Comparison of ENCODE assay signal across 10 cellular contexts in genomic region chr1:219988387-219988786, GRCh38. TPM values are rescaled to one million over a fixed set of nuclear protein-coding genes. Genes with fewer than 3 reads are reported as not detected.
DNase-seq lines count a peak whose midpoint lies in the region; ATAC-seq and TF ChIP-seq lines count a peak whose summit lies in the region.
"Had no signal": no experiment of that assay in that cellular context is flagged by ENCODE, and none has a peak within 500 bp of the region (broad histone marks: within the 10 kb centered on the region; RNA-seq: fewer than 3 reads in every experiment).

No MANE protein-coding gene starts in this region.

- no peak for TF ChIP-seq POLR2A in transverse colon (IDR thresholded peaks at IDR 0.05)

- H3K27ac ChIP-seq in transverse colon (no peak overlapping the region), Karpas-422 (ENCODE audit: low read length) (no peak overlapping the region)

- H3K4me3 Mint-ChIP-seq in naive B cell: peak overlapping the region in 7 of 8 donors; percentile 25 to 83 (median 66)

- 82 to 89% methylated on average over 2 to 5 of the region's 5 CpGs for WGBS in transverse colon (ENCODE audit: low coverage in 1 of 2), 2 donors

- no peaks in the 10 kb centered on the region for H3K27me3 Mint-ChIP-seq in naive B cell

- H3K4me1 Mint-ChIP-seq in naive B cell: peaks cover 0 to 20% (median 13%) of the 10 kb centered on the region in 3 donors

- intact Hi-C loops in transverse colon (cut with DNase I; ENCODE audit: low total_unique reads): no loop called here

- H3K79me2 ChIP-seq in Karpas-422 (ENCODE audit: low read length): peaks cover 25% of the 10 kb centered on the region

- H2AFZ ChIP-seq in Karpas-422 (ENCODE audit: low read length): no peak overlapping the region

- peaks cover 0 to 20% of the 10 kb centered on the region in 2 donors for H3K36me3 Mint-ChIP-seq in naive B cell

- no peak overlapping the region for H3K4me2 ChIP-seq in Karpas-422 (ENCODE audit: low read depth, low read length, poor library complexity, severe bottlenecking)

- H3K36me3 ChIP-seq in transverse colon (peaks cover 0 to 28% (median 7%) of the 10 kb centered on the region in 4 donors), Karpas-422 (ENCODE audit: insufficient read depth, low read length) (peaks cover 38% of the 10 kb centered on the region; the same call in 1 of the 2 replicates)

- H3K4me3 ChIP-seq in transverse colon (no peak overlapping the region), Karpas-422 (ENCODE audit: low read length) (no peak overlapping the region)
- H3K4me3 ChIP-seq: HAP-1 had no signal

- TF ChIP-seq EP300 in transverse colon (IDR thresholded peaks at IDR 0.05; ENCODE audit: low read depth): no peak

- H3K27ac Mint-ChIP-seq in naive B cell: peak overlapping the region; percentile 47 to 96 (median 73)

- no peaks in the 10 kb centered on the region for H3K27me3 ChIP-seq in transverse colon
- no peaks in the 10 kb centered on the region for H3K27me3 ChIP-seq in Karpas-422 (ENCODE audit: low read length)

- H3K4me1 ChIP-seq in transverse colon: peaks cover 0 to 7% (median 0%) of the 10 kb centered on the region in 4 donors
- peaks cover 39% of the 10 kb centered on the region for H3K4me1 ChIP-seq in Karpas-422 (ENCODE audit: low read length)
- H3K4me1 ChIP-seq: HAP-1 had no signal

- no peak overlapping the region for H3K9ac ChIP-seq in Karpas-422 (ENCODE audit: low read length)

- no peaks in the 10 kb centered on the region for H3K9me3 ChIP-seq in transverse colon
- no peaks in the 10 kb centered on the region for H3K9me3 ChIP-seq in Karpas-422 (ENCODE audit: low read length)
- H3K9me3 ChIP-seq: HAP-1 had no signal

- no peaks in the 10 kb centered on the region for H3K9me2 ChIP-seq in Karpas-422 (replicated peaks; ENCODE audit: insufficient read depth, low read length)

- peak; percentile 57 for ATAC-seq in GM18873 (IDR thresholded peaks at IDR 0.05; ENCODE audit: low FRiP score, unreplicated experiment)
- ATAC-seq in GM21528 (IDR thresholded peaks at IDR 0.05; ENCODE audit: low FRiP score, unreplicated experiment): peak; percentile 70
- ATAC-seq in HG03135 (IDR thresholded peaks at IDR 0.05; ENCODE audit: unreplicated experiment): peak; percentile 74
- ATAC-seq in naive B cell (ENCODE audit: low read depth in 2 of 2): peak; percentile 69 to 85

- no peak for DNase-seq in naive B cell
- DNase-seq in transverse colon: no peak
- no peak for DNase-seq in SKM-1 (lab: John Stamatoyannopoulos, UW; ENCODE audit: unreplicated experiment)
- DNase-seq in Karpas-422: no peak
- DNase-seq: activated CD4-positive, alpha-beta T cell treated with anti-CD3 and anti-CD28 coated beads for 4 hours; stimulated activated CD4-positive, alpha-beta T cell treated with anti-CD3 and anti-CD28 coated beads, Interleukin-1b, Interleukin-23, amount 100 ng/mL, for 48 hours had no signal

- in situ Hi-C loops in transverse colon (cut with MboI; ENCODE audit: low pct_ligation_motif_present in 1 of 4, low pct_unique_long_range_greater_than_20kb in 1 of 4, low sequenced_read_pairs in 3 of 4): no loop called here

- TF ChIP-seq CTCF in transverse colon (IDR thresholded peaks at IDR 0.05): no peak

- no peaks in the 10 kb centered on the region for H3K9me3 Mint-ChIP-seq in naive B cell

- no peaks in the 10 kb centered on the region for H4K20me1 ChIP-seq in Karpas-422 (ENCODE audit: insufficient read depth, low read depth, low read length)

RNA-seq across cellular contexts. Expression of gene EPRS1, which starts 57.9 kb away (rescaled TPM):
- 10 to 100 TPM; 35.4 to 54.1 (median 38.4) TPM for polyA plus RNA-seq in naive B cell (ENCODE audit: low read depth in 6 of 6)
- 10 to 100 TPM; 17.2 to 65.9 (median 25.4) TPM for total RNA-seq in transverse colon
- 113 and 187 TPM in 2 replicates for total RNA-seq in Karpas-422 (2014; rRNA removed; shearing (Covaris generic); ENCODE audit: low replicate concordance)
